In the genomic region with DNA sequence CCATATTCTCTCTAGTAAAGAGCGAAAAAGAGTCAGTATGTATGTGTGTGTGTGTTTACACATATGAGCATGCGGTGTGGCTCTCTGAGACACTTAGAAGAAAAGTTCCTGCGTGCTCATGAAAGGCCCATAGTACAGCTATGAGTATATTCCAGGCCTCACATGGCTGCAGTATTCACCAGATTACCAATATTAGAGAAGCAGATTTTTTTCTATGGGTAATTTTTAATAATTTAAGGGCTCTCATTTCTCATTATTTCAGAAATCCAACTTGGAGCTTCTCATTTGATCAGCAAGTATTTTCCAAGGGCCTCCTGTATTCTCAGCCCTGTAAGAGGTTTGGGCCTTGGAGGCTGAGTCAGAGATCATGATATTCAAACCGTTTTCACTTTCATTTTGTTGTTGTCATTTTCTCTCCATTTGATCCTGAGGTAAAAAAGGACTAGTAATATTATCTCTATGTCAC, we compare ENCODE assay signal across 9 cellular contexts.
DNase-seq lines count a peak whose midpoint lies in the region; ATAC-seq and TF ChIP-seq lines count a peak whose summit lies in the region.
"Had no signal": no experiment of that assay in that cellular context is flagged by ENCODE, and none has a peak within 500 bp of the region (broad histone marks: within the 10 kb centered on the region; RNA-seq: fewer than 3 reads in every experiment).

No MANE protein-coding gene starts in this region.

- no peaks in the 10 kb centered on the region for H3K36me3 ChIP-seq in RWPE2 (ENCODE audit: low read depth)
- H3K36me3 ChIP-seq: cardiac muscle cell had no signal

- peak; percentile 48 for ATAC-seq in Right ventricle myocardium inferior
- ATAC-seq in HG03025 (IDR thresholded peaks at IDR 0.05; ENCODE audit: low FRiP score, unreplicated experiment): peak; percentile 74
- ATAC-seq in RWPE2 (ENCODE audit: low read depth): 0 out of 3 replicates have a peak, but pooled peaks have one; percentile 38

- H3K9me3 ChIP-seq in RWPE2 (ENCODE audit: severe bottlenecking): no peaks in the 10 kb centered on the region

- intact Hi-C loops in Right ventricle myocardium inferior (cut with DNase I) (no loop called here), cardiac septum (cut with DNase I) (no loop called here), dorsolateral prefrontal cortex (cut with DNase I) (no loop called here)

- H3K4me3 ChIP-seq in RWPE2 (ENCODE audit: severe bottlenecking) (no peak overlapping the region), dorsolateral prefrontal cortex (peak overlapping the region in 23 of 59 donors; percentile 2 to 35 (median 20))
- H3K4me3 ChIP-seq: cardiac muscle cell had no signal

- H3K4me1 ChIP-seq in RWPE2 (ENCODE audit: insufficient read depth, poor library complexity, severe bottlenecking): peaks cover 4% of the 10 kb centered on the region

- H3K27ac ChIP-seq in RWPE2 (ENCODE audit: poor library complexity, severe bottlenecking): no peak overlapping the region
- H3K27ac ChIP-seq in dorsolateral prefrontal cortex: peak overlapping the region in 40 of 59 donors; percentile 1 to 72 (median 38)
- H3K27ac ChIP-seq: cardiac muscle cell had no signal

- DNase-seq in Right ventricle myocardium inferior (ENCODE audit: missing footprints): no peak
- DNase-seq in cardiac septum (ENCODE audit: low spot score): no peak
- no peak for DNase-seq in RWPE2 (ENCODE audit: low spot score)
- DNase-seq in dorsolateral prefrontal cortex: no peak
- DNase-seq in pulmonary artery endothelial cell (ENCODE audit: low read depth, low spot score): peak; percentile 30
- DNase-seq in T1000 (lab: John Stamatoyannopoulos, UW): no peak
- no peak for DNase-seq in ecto neural progenitor cell (ENCODE audit: low spot score)

- H3K27me3 ChIP-seq in RWPE2 (ENCODE audit: insufficient read depth, poor library complexity, severe bottlenecking) (no peaks in the 10 kb centered on the region), dorsolateral prefrontal cortex (no peaks in the 10 kb centered on the region)
- H3K27me3 ChIP-seq: cardiac muscle cell had no signal

- TF ChIP-seq CTCF in RWPE2 (IDR thresholded peaks at IDR 0.05; ENCODE audit: poor library complexity, severe bottlenecking) (no peak), dorsolateral prefrontal cortex (IDR thresholded peaks at IDR 0.05 in 54 of 56, conservative IDR thresholded peaks at IDR 0.05 in 2 of 56; ENCODE audit: low read depth in 1 of 56, partially characterized antibody in 56 of 56) (no peak)
